Comparison of ENCODE assay signal across 10 cellular contexts in the genomic region with DNA sequence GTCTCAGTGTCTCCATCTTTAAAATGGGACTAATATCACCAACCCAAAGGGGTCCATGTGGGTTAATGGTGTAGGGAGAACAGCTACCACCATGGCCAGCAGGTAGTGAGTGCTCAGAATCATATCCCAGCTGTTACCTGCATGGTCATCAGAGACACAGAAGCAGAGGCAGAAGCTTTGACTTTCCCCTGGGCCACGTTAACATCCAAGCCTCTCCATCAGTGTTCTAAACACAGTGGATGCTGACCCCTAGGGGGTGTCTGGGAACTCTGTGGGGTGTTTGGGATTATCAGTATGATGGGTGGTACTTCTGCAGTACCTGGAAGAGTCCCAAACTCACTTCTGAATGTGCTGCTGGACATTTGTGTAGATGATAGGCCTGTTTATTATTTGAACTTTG.
DNase-seq lines count a peak whose midpoint lies in the region; ATAC-seq and TF ChIP-seq lines count a peak whose summit lies in the region.
"Had no signal": no experiment of that assay in that cellular context is flagged by ENCODE, and none has a peak within 500 bp of the region (broad histone marks: within the 10 kb centered on the region; RNA-seq: fewer than 3 reads in every experiment).

No MANE protein-coding gene starts in this region.

- no peak for TF ChIP-seq EP300 in suprapubic skin (IDR thresholded peaks at IDR 0.05)

- peak; percentile 33 for ATAC-seq in GM19468 (IDR thresholded peaks at IDR 0.05; ENCODE audit: extremely low read depth, unreplicated experiment)
- ATAC-seq in activated CD4-positive, CD25-positive, alpha-beta regulatory T cell treated with anti-CD3 and anti-CD28 coated beads, Interleukin-2, amount 50 U/mL, for 24 hours, result no peak
- ATAC-seq: naive thymus-derived CD4-positive, alpha-beta T cell had no signal

- no peaks in the 10 kb centered on the region for H3K36me3 ChIP-seq in suprapubic skin

- no peak overlapping the region for H3K27ac ChIP-seq in suprapubic skin

- H3K9me3 ChIP-seq in suprapubic skin, result no peaks in the 10 kb centered on the region

- DNase-seq in HT-29 (ENCODE audit: low spot score) (peak; percentile 3), fibroblast of pulmonary artery (ENCODE audit: low read depth) (peak; percentile 18), anterior cingulate cortex (lab: John Stamatoyannopoulos, UW) (no peak), suprapubic skin (ENCODE audit: low spot score in 2 of 2) (no peak), COLO668 (lab: John Stamatoyannopoulos, UW; ENCODE audit: unreplicated experiment) (no peak)
- DNase-seq: NCI-H1092 treated with DMSO at 0.1 percent for 48 hours had no signal

- TF ChIP-seq CTCF in GM12874 (IDR thresholded peaks at IDR 0.05; ENCODE audit: insufficient read depth, low read depth, low read length) (0 out of 2 replicates have a peak, but pooled peaks have one; percentile 29), fibroblast of pulmonary artery (IDR thresholded peaks at IDR 0.05; ENCODE audit: low read length, missing control alignments) (peak; percentile 30), suprapubic skin (IDR thresholded peaks at IDR 0.05) (no peak)

- H3K4me1 ChIP-seq in suprapubic skin, result no peaks in the 10 kb centered on the region

- TF ChIP-seq POLR2A in suprapubic skin (IDR thresholded peaks at IDR 0.05), result no peak

- H3K4me3 ChIP-seq in fibroblast of pulmonary artery (replicated peaks; ENCODE audit: low read depth, low read length) (no peak overlapping the region), suprapubic skin (no peak overlapping the region)

- 67% methylated on average over 1 of the region's 1 CpG for WGBS in suprapubic skin

- H3K27me3 ChIP-seq in suprapubic skin, result no peaks in the 10 kb centered on the region

Comparison
In these comparisons a context has a peak if more than half of its experiments do, and no peak if none do; other contexts are left out.
1. CTCF ChIP-seq: peak in GM12874 (single experiment) and fibroblast of pulmonary artery (single experiment); none in suprapubic skin (0 of 2).
2. DNase-seq: peak in HT-29 (single experiment) and fibroblast of pulmonary artery (single experiment); none in anterior cingulate cortex (0 of 58), suprapubic skin (0 of 2) and COLO668 (single experiment).